In the genomic region with DNA sequence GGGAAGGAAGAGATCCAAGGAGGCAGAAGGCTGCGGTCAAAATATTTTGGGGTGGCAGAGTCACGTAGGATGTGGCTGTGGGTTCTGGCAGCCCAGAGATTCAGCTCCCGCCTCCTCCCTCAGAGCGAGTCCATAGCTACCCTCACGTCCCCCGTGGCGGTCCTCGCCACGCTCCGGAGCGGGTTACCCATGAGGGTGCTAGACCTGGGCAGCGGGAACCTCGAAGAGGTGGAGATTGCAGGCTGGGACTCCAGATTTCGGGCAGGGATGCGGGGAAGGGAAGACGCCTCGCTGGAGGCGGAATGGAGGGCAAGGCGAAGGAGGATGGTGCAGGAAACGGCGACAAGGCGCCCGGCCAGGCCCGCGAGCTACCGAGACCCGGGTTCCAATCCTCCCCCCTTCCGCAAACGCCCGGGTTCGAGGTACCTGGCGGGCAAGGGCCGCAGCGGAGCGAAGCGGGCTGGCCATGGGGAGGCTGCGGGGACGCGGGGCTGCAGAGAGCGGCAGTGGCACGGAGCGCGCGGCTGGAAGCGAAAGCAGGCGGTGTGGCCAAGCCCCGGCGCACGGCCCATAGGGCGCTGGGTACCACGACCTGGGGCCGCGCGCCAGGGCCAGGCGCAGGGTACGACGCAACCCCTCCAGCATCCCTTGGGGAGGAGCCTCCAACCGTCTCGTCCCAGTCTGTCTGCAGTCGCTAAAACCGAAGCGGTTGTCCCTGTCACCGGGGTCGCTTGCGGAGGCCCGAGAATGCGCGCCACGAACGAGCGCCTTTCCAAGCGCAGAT, we compare ENCODE assay signal across 8 cellular contexts. TPM values are rescaled to one million over a fixed set of nuclear protein-coding genes. Genes with fewer than 3 reads are reported as not detected.
DNase-seq lines count a peak whose midpoint lies in the region; ATAC-seq and TF ChIP-seq lines count a peak whose summit lies in the region.

No MANE protein-coding gene starts in this region.

- 3% methylated on average over 61 of the region's 72 CpGs for WGBS in prostate gland

- CTCF ChIA-PET in Caco-2 (lab: Charles Lee), result no interaction called here

- peak; percentile 15 for DNase-seq in amniotic epithelial cell (ENCODE audit: low read depth)
- DNase-seq in hepatic stellate cell (ENCODE audit: low spot score), result peak; percentile 28
- no peak for DNase-seq in prostate gland (ENCODE audit: low spot score)
- no peak for DNase-seq in NCI-H1930 (lab: John Stamatoyannopoulos, UW)
- no peak for DNase-seq in Caco-2

- H3K27me3 ChIP-seq in prostate gland (replicated peaks; ENCODE audit: insufficient read depth), result peaks cover 8% of the 10 kb centered on the region
- no peaks in the 10 kb centered on the region for H3K27me3 ChIP-seq in Caco-2 (replicated peaks; ENCODE audit: control insufficient read depth, insufficient read depth, low read length)

- H3K4me1 Mint-ChIP-seq in Caco-2 (ENCODE audit: low read depth, unreplicated experiment), result peaks cover 13% of the 10 kb centered on the region

- no peak overlapping the region for H3K27ac Mint-ChIP-seq in Caco-2 (ENCODE audit: unreplicated experiment)

- no TSS peak for BruUV-seq in Caco-2 (replicated peaks; lab: Mats Ljungman, UMichigan)

- intact Hi-C loops in prostate gland (cut with DNase I), result no loop called here
- intact Hi-C loops in Caco-2 (cut with micrococcal nuclease; ENCODE audit: unreplicated experiment), result no loop called here

- H3K9me3 Mint-ChIP-seq in Caco-2 (ENCODE audit: unreplicated experiment), result peaks cover 10% of the 10 kb centered on the region

- no peak overlapping the region for H3K4me3 Mint-ChIP-seq in Caco-2 (ENCODE audit: unreplicated experiment)

- ATAC-seq in GM18498 (IDR thresholded peaks at IDR 0.05; ENCODE audit: unreplicated experiment) (peak; percentile 59), HG03039 (IDR thresholded peaks at IDR 0.05; ENCODE audit: unreplicated experiment) (peak; percentile 41), HG03460 (IDR thresholded peaks at IDR 0.05; ENCODE audit: unreplicated experiment) (no peak)

- H3K9me3 ChIP-seq in prostate gland (no peaks in the 10 kb centered on the region), Caco-2 (0 out of 2 replicates have a peak, but pooled peaks cover 3% of the 10 kb centered on the region)

- TF ChIP-seq POLR2A in prostate gland (IDR thresholded peaks at IDR 0.05), result no peak

- H3K36me3 Mint-ChIP-seq in Caco-2 (ENCODE audit: insufficient read depth, unreplicated experiment), result peaks cover 46% of the 10 kb centered on the region

- H3K27me3 Mint-ChIP-seq in Caco-2 (ENCODE audit: insufficient read depth, unreplicated experiment), result no peaks in the 10 kb centered on the region

- H3K36me3 ChIP-seq in prostate gland (no peaks in the 10 kb centered on the region), Caco-2 (ENCODE audit: control insufficient read depth, insufficient read depth, low read length) (no peaks in the 10 kb centered on the region)

- H3K4me1 ChIP-seq in prostate gland (replicated peaks), result no peaks in the 10 kb centered on the region
- 0 out of 2 replicates have a peak, but pooled peaks cover 7% of the 10 kb centered on the region for H3K4me1 ChIP-seq in Caco-2

- TF ChIP-seq CTCF in prostate gland (IDR thresholded peaks at IDR 0.05) (no peak), Caco-2 (IDR thresholded peaks at IDR 0.05; ENCODE audit: insufficient read depth in 1 of 2, low read depth in 1 of 2, low read length in 1 of 2, severe bottlenecking in 1 of 2, unreplicated experiment in 1 of 2) (no peak)

- H3K4me3 ChIP-seq in prostate gland (peak overlapping the region; percentile 24 to 33), Caco-2 (ENCODE audit: low read depth, low read length) (no peak overlapping the region)

- POLR2A ChIA-PET in Caco-2 (lab: Charles Lee), result no interaction called here

- no peak overlapping the region for H3K27ac ChIP-seq in prostate gland

RNA-seq across cellular contexts. Expression of a gene that starts 46.2 kb away (rescaled TPM):
- total RNA-seq in prostate gland (10 to 100 TPM in 1 of 2 donors, under 1 TPM in 1; 0.59 to 43.1 TPM), Caco-2 (2022) (391 and 432 TPM in 2 replicates)

Comparison
In these comparisons a context has a peak if more than half of its experiments do, and no peak if none do; other contexts are left out.
1. DNase-seq: peak in amniotic epithelial cell (single experiment) and hepatic stellate cell (single experiment); none in prostate gland (single experiment), NCI-H1930 (0 of 2) and Caco-2 (0 of 2).